In genomic region chr9:133780404-133780945, GRCh38 we compare ENCODE assay signal across 24 cellular contexts. TPM values are rescaled to one million over a fixed set of nuclear protein-coding genes. Genes with fewer than 3 reads are reported as not detected.
DNase-seq lines count a peak whose midpoint lies in the region; ATAC-seq and TF ChIP-seq lines count a peak whose summit lies in the region.
"Had no signal": no experiment of that assay in that cellular context is flagged by ENCODE, and none has a peak within 500 bp of the region (broad histone marks: within the 10 kb centered on the region; RNA-seq: fewer than 3 reads in every experiment).

No MANE protein-coding gene starts in this region.

- H3K9me3 ChIP-seq in mucosa of descending colon (no peaks in the 10 kb centered on the region), body of pancreas (no peaks in the 10 kb centered on the region)

- no peak for TF ChIP-seq POLR2A in body of pancreas (IDR thresholded peaks at IDR 0.05)

- H3K27ac ChIP-seq in RWPE1 (peak overlapping the region; percentile 15), body of pancreas (no peak overlapping the region)
- H3K27ac ChIP-seq: C4-2B had no signal

- peaks cover 0 to 2% (median 0%) of the 10 kb centered on the region in 7 donors for H3K9me3 Mint-ChIP-seq in CD14-positive monocyte
- H3K9me3 Mint-ChIP-seq in stimulated activated naive B cell treated with anti-CD40 and anti-IgM and Interleukin-4, amounts not matched to agents 10 μg/mL and 1 μg/mL and 100 μg/mL, for 72 hours: no peaks in the 10 kb centered on the region
- H3K9me3 Mint-ChIP-seq: GM23338, H9 had no signal

- H3K36me3 Mint-ChIP-seq in CD14-positive monocyte: peaks cover 57 to 85% of the 10 kb centered on the region in 2 donors
- H3K36me3 Mint-ChIP-seq in stimulated activated naive B cell treated with anti-CD40 and anti-IgM and Interleukin-4, amounts not matched to agents 10 μg/mL and 1 μg/mL and 100 μg/mL, for 72 hours: peaks cover 45 to 61% of the 10 kb centered on the region in 2 donors

- H3K27me3 ChIP-seq in body of pancreas: no peaks in the 10 kb centered on the region

- ATAC-seq in mucosa of descending colon (no peak), body of pancreas (no peak), GM21619 (IDR thresholded peaks at IDR 0.05; ENCODE audit: unreplicated experiment) (no peak)
- ATAC-seq in stimulated activated naive B cell treated with anti-CD40 and anti-IgM and Interleukin-4, amounts not matched to agents 10 μg/mL and 1 μg/mL and 100 μg/mL, for 72 hours (replicated peaks): no peak
- ATAC-seq: GM23338, PC-3 had no signal

- CTCF ChIA-PET in RWPE1 (lab: Yijun Ruan, JAX): interaction anchor here (0.7 to 7.5 kb wide), 4 partner anchors 190 to 1633 kb away, joined by 3 to 102 read pairs (median 4); no protein-coding TSS in a partner anchor

- WGBS in body of pancreas, 2 donors: 89 to 95% methylated on average over 11 to 12 of the region's 15 CpGs

- H3K4me3 ChIP-seq in mucosa of descending colon (no peak overlapping the region), body of pancreas (no peak overlapping the region)
- H3K4me3 ChIP-seq: GM23338 had no signal

- H3K4me1 Mint-ChIP-seq in CD14-positive monocyte: peaks cover 20% of the 10 kb centered on the region
- peaks cover 36 to 42% of the 10 kb centered on the region in 2 donors for H3K4me1 Mint-ChIP-seq in stimulated activated naive B cell treated with anti-CD40 and anti-IgM and Interleukin-4, amounts not matched to agents 10 μg/mL and 1 μg/mL and 100 μg/mL, for 72 hours
- H3K4me1 Mint-ChIP-seq: CD8-positive, alpha-beta memory T cell; GM23338; H9 had no signal

- H3K4me1 ChIP-seq in mucosa of descending colon (ENCODE audit: low read depth) (no peaks in the 10 kb centered on the region), body of pancreas (peaks cover 3% of the 10 kb centered on the region)

- intact Hi-C loops in CD14-positive monocyte (cut with micrococcal nuclease): loop anchor here in 1 of 2 donors (5.0 kb wide), 1 partner anchor 317 kb away; no protein-coding TSS in a partner anchor
- intact Hi-C loops in mucosa of descending colon (cut with DNase I, micrococcal nuclease): no loop called here
- intact Hi-C loops in body of pancreas (cut with DNase I): no loop called here

- no peak overlapping the region for H3K27ac Mint-ChIP-seq in CD14-positive monocyte
- H3K27ac Mint-ChIP-seq in stimulated activated naive B cell treated with anti-CD40 and anti-IgM and Interleukin-4, amounts not matched to agents 10 μg/mL and 1 μg/mL and 100 μg/mL, for 72 hours: peak overlapping the region; percentile 25
- H3K27ac Mint-ChIP-seq: CD8-positive, alpha-beta memory T cell; GM23338 had no signal

- TF ChIP-seq CTCF in CD14-positive monocyte (IDR thresholded peaks at IDR 0.05) (no peak), RWPE1 (conservative IDR thresholded peaks at IDR 0.05; ENCODE audit: low read depth) (no peak), mucosa of descending colon (IDR thresholded peaks at IDR 0.05) (no peak), body of pancreas (IDR thresholded peaks at IDR 0.05) (no peak)

- no peak overlapping the region for H3K4me3 Mint-ChIP-seq in CD14-positive monocyte
- no peak overlapping the region for H3K4me3 Mint-ChIP-seq in stimulated activated naive B cell treated with anti-CD40 and anti-IgM and Interleukin-4, amounts not matched to agents 10 μg/mL and 1 μg/mL and 100 μg/mL, for 72 hours
- H3K4me3 Mint-ChIP-seq: CD8-positive, alpha-beta memory T cell; GM23338; H9 had no signal

- POLR2A ChIA-PET in RWPE1 (lab: Yijun Ruan, JAX; ENCODE audit: low non-redundant PET): no interaction called here

- peak; percentile 34 for DNase-seq in CD14-positive monocyte (ENCODE audit: low spot score)
- DNase-seq in RWPE1 (ENCODE audit: low spot score): no peak
- peak in 2 of 3 donors; percentile 16 to 30 for DNase-seq in mucosa of descending colon
- no peak for DNase-seq in stimulated activated naive B cell treated with anti-CD40 and anti-IgM and Interleukin-4, amounts not matched to agents 10 μg/mL and 1 μg/mL and 100 μg/mL, for 72 hours
- DNase-seq in body of pancreas: no peak
- no peak for DNase-seq in DMS79 (lab: John Stamatoyannopoulos, UW)
- DNase-seq: CD8-positive, alpha-beta memory T cell; DMS 273 treated with DMSO at 0.1 percent for 48 hours; DND-41; H9; Kasumi-1; NCI-H1092 treated with DMSO at 0.1 percent for 48 hours; NCI-H1436; NCI-H187; NCI-H2171 treated with DMSO at 0.1 percent for 48 hours; NCI-H345; NCI-H524; NCI-H774; NK-92 treated with Interleukin-12 subunit alpha and Interleukin-12 subunit beta, amount 100 ng/mL, for 24 hours; PC-3; SHP77 had no signal

- H3K36me3 ChIP-seq in mucosa of descending colon (ENCODE audit: low read depth): no peaks in the 10 kb centered on the region
- H3K36me3 ChIP-seq in body of pancreas (replicated peaks in 1 of 2; ENCODE audit: insufficient read depth in 1 of 2, low read depth in 2 of 2): peaks cover 5 to 24% of the 10 kb centered on the region in 2 donors

- H3K27me3 Mint-ChIP-seq in CD14-positive monocyte (ENCODE audit: low read depth in 3 of 3): peaks cover 0 to 2% (median 0%) of the 10 kb centered on the region in 3 donors
- H3K27me3 Mint-ChIP-seq in stimulated activated naive B cell treated with anti-CD40 and anti-IgM and Interleukin-4, amounts not matched to agents 10 μg/mL and 1 μg/mL and 100 μg/mL, for 72 hours: no peaks in the 10 kb centered on the region

RNA-seq across cellular contexts. Expression of gene SARDH, which starts 42.3 kb away (rescaled TPM):
- polyA plus RNA-seq in CD14-positive monocyte: not detected
- total RNA-seq in mucosa of descending colon (1 to 10 TPM in 1 of 3 donors, under 1 TPM in 2; 0.23 to 2.1 (median 0.46) TPM), body of pancreas (10 to 100 TPM; 20.2 to 61.0 TPM)

Comparison
In these comparisons a context has a peak if more than half of its experiments do, and no peak if none do; other contexts are left out.
1. DNase-seq: peak in CD14-positive monocyte (single experiment) and mucosa of descending colon (2 of 3); none in RWPE1 (single experiment), stimulated activated naive B cell treated with anti-CD40 and anti-IgM and Interleukin-4, amounts not matched to agents 10 μg/mL and 1 μg/mL and 100 μg/mL, for 72 hours (single experiment), body of pancreas (0 of 4) and DMS79 (single experiment).
2. RNA of gene SARDH, which starts 42.3 kb away (total RNA-seq): 20.2 to 61.0 TPM in body of pancreas; 0.23 to 2.1 TPM in mucosa of descending colon; every median in the first group is over 4 times any median in the second.